In the genomic region with DNA sequence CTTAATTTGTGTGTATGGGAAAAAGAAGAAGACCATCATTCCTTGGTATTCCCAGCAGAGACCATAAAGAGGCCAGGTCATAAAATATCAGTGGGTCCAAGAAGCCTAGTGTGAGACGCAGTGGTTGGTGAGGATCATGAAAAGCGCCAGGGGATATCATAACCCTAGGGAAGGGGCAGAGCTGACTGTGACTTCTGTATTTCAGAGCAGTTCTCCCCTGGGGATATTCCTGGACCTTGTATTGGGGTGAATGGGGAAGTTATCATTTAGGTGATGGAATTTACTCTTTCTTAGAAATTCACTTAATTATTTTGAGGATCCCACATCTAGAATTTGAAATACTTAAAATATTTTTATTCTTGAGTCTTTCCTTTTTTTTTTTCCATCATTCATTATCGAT, we compare ENCODE assay signal across 7 cellular contexts.
"Had no signal": no experiment of that assay in that cellular context is flagged by ENCODE, and none has a peak within 500 bp of the region (broad histone marks: within the 10 kb centered on the region; RNA-seq: fewer than 3 reads in every experiment).

No MANE protein-coding gene starts in this region.

- H3K9me3 Mint-ChIP-seq: GM23338, H9, IgD-negative memory B cell had no signal

- H3K27ac Mint-ChIP-seq: GM23338, H9, IgD-negative memory B cell had no signal

- H3K36me3 Mint-ChIP-seq: IgD-negative memory B cell had no signal

- H3K4me3 ChIP-seq: GM23338 had no signal

- H3K4me3 Mint-ChIP-seq: GM23338, H9, IgD-negative memory B cell had no signal

- H3K27me3 Mint-ChIP-seq: IgD-negative memory B cell had no signal

- DNase-seq: H9, HCEC 1CT, KBM-7 had no signal

- ATAC-seq: GM23338, HepG2 had no signal

- H3K27ac ChIP-seq: HL-60 had no signal

- H3K4me1 Mint-ChIP-seq: IgD-negative memory B cell had no signal
